In genomic region chr9:113151696-113152630, GRCh38 we compare ENCODE assay signal across 8 cellular contexts. TPM values are rescaled to one million over a fixed set of nuclear protein-coding genes. Genes with fewer than 3 reads are reported as not detected.
DNase-seq lines count a peak whose midpoint lies in the region; TF ChIP-seq lines count a peak whose summit lies in the region.

No MANE protein-coding gene starts in this region.

- DNase-seq in HL-60 (ENCODE audit: low read depth in 1 of 2, low spot score in 1 of 2), result peak in 1 of 2 experiments; percentile 57
- DNase-seq in activated CD4-positive, alpha-beta memory T cell treated with anti-CD3 and anti-CD28 coated beads, Interleukin-2, amount 10 ng/mL, durations not matched to agents 7 days and 5 days, result no peak
- DNase-seq in right atrium auricular region (ENCODE audit: low spot score), result no peak
- no peak for DNase-seq in GOT3 (lab: John Stamatoyannopoulos, UW)
- no peak for DNase-seq in NCI-H146 (lab: John Stamatoyannopoulos, UW)
- DNase-seq in iPS-NIHi11 (ENCODE audit: low spot score), result no peak
- DNase-seq in HEK293T (ENCODE audit: extremely low spot score), result no peak

- CTCF ChIA-PET in activated CD4-positive, alpha-beta memory T cell treated with anti-CD3 and anti-CD28 coated beads, Interleukin-2, amount 10 ng/mL, durations not matched to agents 7 days and 5 days (lab: Charles Lee), result interaction anchor here (0.7 to 2.6 kb wide), 8 partner anchors 10 to 258 kb away, joined by 3 to 21 read pairs (median 4); partner anchors contain the start of genes ALAD, CDC26 and PRPF4
- CTCF ChIA-PET in HEK293T (lab: Yijun Ruan, JAX), result no interaction called here

- H3K4me3 Mint-ChIP-seq in activated CD4-positive, alpha-beta memory T cell treated with anti-CD3 and anti-CD28 coated beads, Interleukin-2, amount 10 ng/mL, durations not matched to agents 7 days and 5 days, result peak overlapping the region; percentile 75

- H3K36me3 Mint-ChIP-seq in activated CD4-positive, alpha-beta memory T cell treated with anti-CD3 and anti-CD28 coated beads, Interleukin-2, amount 10 ng/mL, durations not matched to agents 7 days and 5 days (ENCODE audit: low read depth), result no peaks in the 10 kb centered on the region

- H3K27me3 Mint-ChIP-seq in activated CD4-positive, alpha-beta memory T cell treated with anti-CD3 and anti-CD28 coated beads, Interleukin-2, amount 10 ng/mL, durations not matched to agents 7 days and 5 days, result no peaks in the 10 kb centered on the region

- H3K4me2 ChIP-seq in skeletal muscle satellite cell (ENCODE audit: low read length), result peak overlapping the region; percentile 92

- H3K27ac ChIP-seq in HL-60 (replicated peaks), result peak overlapping the region; percentile 87
- peak overlapping the region; percentile 78 to 80 for H3K27ac ChIP-seq in right atrium auricular region

- H3K36me3 ChIP-seq in right atrium auricular region (no peaks in the 10 kb centered on the region), skeletal muscle satellite cell (ENCODE audit: insufficient read depth, low read length) (no peaks in the 10 kb centered on the region)

- peaks cover 0 to 39% of the 10 kb centered on the region in 2 donors for H3K4me1 ChIP-seq in right atrium auricular region
- peaks cover 35% of the 10 kb centered on the region for H3K4me1 ChIP-seq in skeletal muscle satellite cell (ENCODE audit: control insufficient read depth, insufficient read depth, low read length)

- peak overlapping the region; percentile 88 for H3K4me3 ChIP-seq in HL-60 (replicated peaks; ENCODE audit: insufficient read depth, low read length)
- H3K4me3 ChIP-seq in right atrium auricular region, result peak overlapping the region; percentile 85 to 92
- peak overlapping the region; percentile 94 for H3K4me3 ChIP-seq in skeletal muscle satellite cell (ENCODE audit: low read length)

- H3K9ac ChIP-seq in skeletal muscle satellite cell (ENCODE audit: low read depth, low read length), result peak overlapping the region; percentile 92

- no peaks in the 10 kb centered on the region for H3K9me3 Mint-ChIP-seq in activated CD4-positive, alpha-beta memory T cell treated with anti-CD3 and anti-CD28 coated beads, Interleukin-2, amount 10 ng/mL, durations not matched to agents 7 days and 5 days

- no peak for TF ChIP-seq CTCF in HL-60 (IDR thresholded peaks at IDR 0.05; ENCODE audit: insufficient read depth, low read length)
- no peak for TF ChIP-seq CTCF in right atrium auricular region (IDR thresholded peaks at IDR 0.05)

- H3K4me1 Mint-ChIP-seq in activated CD4-positive, alpha-beta memory T cell treated with anti-CD3 and anti-CD28 coated beads, Interleukin-2, amount 10 ng/mL, durations not matched to agents 7 days and 5 days, result peaks cover 42% of the 10 kb centered on the region

- POLR2A ChIA-PET in activated CD4-positive, alpha-beta memory T cell treated with anti-CD3 and anti-CD28 coated beads, Interleukin-2, amount 10 ng/mL, durations not matched to agents 7 days and 5 days (lab: Charles Lee), result interaction anchor here (1.0 to 2.3 kb wide), 5 partner anchors 10 to 258 kb away, joined by 3 to 19 read pairs (median 5); partner anchors contain the start of genes C9orf43, CDC26, FKBP15 and POLE3
- POLR2A ChIA-PET in HEK293T (lab: Yijun Ruan, JAX), result interaction anchor here (0.7 to 3.9 kb wide), 2 partner anchors 69 to 421 kb away, joined by 5 to 18 read pairs; partner anchors contain the start of genes FKBP15 and SLC31A1

- no peak overlapping the region for H3K27ac Mint-ChIP-seq in activated CD4-positive, alpha-beta memory T cell treated with anti-CD3 and anti-CD28 coated beads, Interleukin-2, amount 10 ng/mL, durations not matched to agents 7 days and 5 days

- H3K27me3 ChIP-seq in HL-60 (ENCODE audit: insufficient read depth, poor library complexity, severe bottlenecking), result no peaks in the 10 kb centered on the region
- no peaks in the 10 kb centered on the region for H3K27me3 ChIP-seq in right atrium auricular region
- H3K27me3 ChIP-seq in skeletal muscle satellite cell (ENCODE audit: control insufficient read depth, insufficient read depth, low read length), result peaks cover 4% of the 10 kb centered on the region

- H3K9me3 ChIP-seq in right atrium auricular region (no peaks in the 10 kb centered on the region), skeletal muscle satellite cell (replicated peaks; ENCODE audit: low read length) (no peaks in the 10 kb centered on the region)

TF ChIP-seq in HEK293T, 16 proteins besides CTCF, POLR2A, EP300 and RAD21:
- TF ChIP-seq ZNF384 (IDR thresholded peaks at IDR 0.05) (no peak), FOXA1 (IDR thresholded peaks at IDR 0.05) (no peak), SUZ12 (IDR thresholded peaks at IDR 0.05) (no peak), ARNT (IDR thresholded peaks at IDR 0.05) (no peak), SP1 (IDR thresholded peaks at IDR 0.05) (no peak), BHLHE40 (IDR thresholded peaks at IDR 0.05; ENCODE audit: borderline replicate concordance) (no peak), ELF4 (IDR thresholded peaks at IDR 0.05) (no peak), NFRKB (IDR thresholded peaks at IDR 0.05) (no peak), FOXM1 (IDR thresholded peaks at IDR 0.05; ENCODE audit: borderline replicate concordance) (no peak), CTBP1 (IDR thresholded peaks at IDR 0.05; ENCODE audit: borderline replicate concordance) (no peak), HDGF (IDR thresholded peaks at IDR 0.05; ENCODE audit: borderline replicate concordance) (no peak), LEF1 (IDR thresholded peaks at IDR 0.05; ENCODE audit: borderline replicate concordance) (no peak), L3MBTL2 (conservative IDR thresholded peaks at IDR 0.05) (no peak), PKNOX1 (IDR thresholded peaks at IDR 0.05) (no peak), TARDBP (IDR thresholded peaks at IDR 0.05) (no peak), FOXK2 (IDR thresholded peaks at IDR 0.05) (no peak)
TF ChIP-seq in HEK293T: peak in this region for 0.

RNA-seq across cellular contexts. Expression of gene SLC31A2, which starts 1.2 kb away (rescaled TPM):
- 1 to 10 TPM; 3.6 TPM for total RNA-seq in activated CD4-positive, alpha-beta memory T cell treated with anti-CD3 and anti-CD28 coated beads, Interleukin-2, amount 10 ng/mL, durations not matched to agents 7 days and 5 days
- 10 to 100 TPM in 1 of 2 donors, 1 to 10 TPM in 1; 9.5 to 19.5 TPM for total RNA-seq in right atrium auricular region
- 18.8 and 21.3 TPM in 2 replicates for total RNA-seq in skeletal muscle satellite cell (2012; rRNA removed)
